Comparison of ENCODE assay signal across 8 cellular contexts in genomic region chr13:85528578-85529215, GRCh38.
DNase-seq lines count a peak whose midpoint lies in the region; TF ChIP-seq lines count a peak whose summit lies in the region.
"Had no signal": no experiment of that assay in that cellular context is flagged by ENCODE, and none has a peak within 500 bp of the region (broad histone marks: within the 10 kb centered on the region; RNA-seq: fewer than 3 reads in every experiment).

No MANE protein-coding gene starts in this region.

- H3K27me3 ChIP-seq in GM23248 (replicated peaks; ENCODE audit: insufficient read depth) = no peaks in the 10 kb centered on the region
- H3K27me3 ChIP-seq in SK-N-SH (ENCODE audit: insufficient read depth) = no peaks in the 10 kb centered on the region
- no peaks in the 10 kb centered on the region for H3K27me3 ChIP-seq in smooth muscle cell (ENCODE audit: low read depth)

- H3K4me2 ChIP-seq in GM23248 (ENCODE audit: unreplicated experiment) (no peak overlapping the region), SK-N-SH (peak overlapping the region; percentile 69), smooth muscle cell (peak overlapping the region; percentile 46)

- H3K4me1 ChIP-seq in GM23248 (ENCODE audit: insufficient read depth) (no peaks in the 10 kb centered on the region), SK-N-SH (ENCODE audit: control insufficient read depth in 1 of 2, insufficient read depth in 2 of 2, low read depth in 1 of 2, low read length in 1 of 2) (peaks cover 0 to 18% of the 10 kb centered on the region in 2 experiments; a peak in 3 of 4 replicates), smooth muscle cell (ENCODE audit: low read depth) (no peaks in the 10 kb centered on the region)

- H3K79me2 ChIP-seq in GM23248 (ENCODE audit: insufficient read depth) (no peaks in the 10 kb centered on the region), SK-N-SH (ENCODE audit: insufficient read depth) (no peaks in the 10 kb centered on the region), smooth muscle cell (ENCODE audit: low read depth) (no peaks in the 10 kb centered on the region)

- no peak overlapping the region for H3K27ac ChIP-seq in GM23248
- H3K27ac ChIP-seq in SK-N-SH (ENCODE audit: low read depth in 2 of 2, low read length in 1 of 2) = peak overlapping the region; percentile 81 to 88; a peak in 3 of 4 replicates
- H3K27ac ChIP-seq in smooth muscle cell (ENCODE audit: low read depth) = peak overlapping the region; percentile 85

- no peaks in the 10 kb centered on the region for H3F3A ChIP-seq in GM23248 (ENCODE audit: insufficient read depth)
- peaks cover 24% of the 10 kb centered on the region for H3F3A ChIP-seq in SK-N-SH (replicated peaks; ENCODE audit: insufficient read depth)
- H3F3A ChIP-seq in smooth muscle cell (ENCODE audit: low read depth) = no peaks in the 10 kb centered on the region

- TF ChIP-seq EP300 in SK-N-SH (IDR thresholded peaks at IDR 0.05; ENCODE audit: borderline replicate concordance in 1 of 2, low read depth in 1 of 2, low read length in 1 of 2) = peak; percentile 73 to 100; a peak in 3 of 4 replicates

- H4K20me1 ChIP-seq in GM23248 (ENCODE audit: insufficient read depth) (no peaks in the 10 kb centered on the region), SK-N-SH (ENCODE audit: insufficient read depth) (no peaks in the 10 kb centered on the region), smooth muscle cell (ENCODE audit: low read depth) (no peaks in the 10 kb centered on the region)

- POLR2A ChIA-PET in SK-N-SH (lab: Yijun Ruan, JAX) = no interaction called here

- no peak overlapping the region for H2AFZ ChIP-seq in GM23248
- H2AFZ ChIP-seq in SK-N-SH (ENCODE audit: low read depth) = peak overlapping the region; percentile 18; the same call in 1 of the 2 replicates
- H2AFZ ChIP-seq in smooth muscle cell (ENCODE audit: low read depth) = peak overlapping the region; percentile 7

- H3K9me3 ChIP-seq in GM23248 (ENCODE audit: low read depth) (no peaks in the 10 kb centered on the region), SK-N-SH (no peaks in the 10 kb centered on the region), smooth muscle cell (replicated peaks; ENCODE audit: low read depth) (no peaks in the 10 kb centered on the region)

- no peaks in the 10 kb centered on the region for H3K36me3 ChIP-seq in GM23248 (ENCODE audit: low read depth)
- H3K36me3 ChIP-seq in SK-N-SH (replicated peaks in 1 of 2; ENCODE audit: control insufficient read depth in 1 of 2, insufficient read depth in 2 of 2, low read length in 1 of 2) = no peaks in the 10 kb centered on the region
- H3K36me3 ChIP-seq in smooth muscle cell (ENCODE audit: low read depth) = no peaks in the 10 kb centered on the region

- CTCF ChIA-PET in SK-N-SH (lab: Yijun Ruan, JAX) = interaction anchor here (0.6 to 2.0 kb wide), 2 partner anchors 10 to 25 kb away, joined by 3 to 5 read pairs; no protein-coding TSS in a partner anchor

- TF ChIP-seq CTCF in SK-N-SH (IDR thresholded peaks at IDR 0.05) (no peak), fibroblast of pulmonary artery (IDR thresholded peaks at IDR 0.05; ENCODE audit: low read length, missing control alignments) (no peak), smooth muscle cell (IDR thresholded peaks at IDR 0.05; ENCODE audit: borderline replicate concordance, insufficient read depth, poor library complexity, severe bottlenecking) (no peak)

- peak; percentile 1 for DNase-seq in GM23248
- DNase-seq in SK-N-SH = no peak
- DNase-seq in fibroblast of pulmonary artery (ENCODE audit: low read depth) = peak; percentile 49
- no peak for DNase-seq in smooth muscle cell (lab: John Stamatoyannopoulos, UW; ENCODE audit: unreplicated experiment)
- no peak for DNase-seq in GOT3 (lab: John Stamatoyannopoulos, UW)
- no peak for DNase-seq in activated effector memory CD4-positive, alpha-beta T cell treated with anti-CD3 and anti-CD28 coated beads, Interleukin-2, amount 50 U/mL, for 16 hours
- no peak for DNase-seq in mucosa of gallbladder (ENCODE audit: low spot score)
- DNase-seq: T-helper 1 cell had no signal

- H3K9me2 ChIP-seq in GM23248 (ENCODE audit: insufficient read depth) (no peaks in the 10 kb centered on the region), SK-N-SH (no peaks in the 10 kb centered on the region)

- WGBS in GM23248 (ENCODE audit: low coverage in 1 of 2, low lambda C conversion rate in 2 of 2, missing lambda C conversion rate in 2 of 2), 2 experiments = 4% methylated on average over 3 of the region's 3 CpGs
- 5% methylated on average over 3 of the region's 3 CpGs for WGBS in SK-N-SH (ENCODE audit: low lambda C conversion rate)
- 50% methylated on average over 3 of the region's 3 CpGs for WGBS in smooth muscle cell (ENCODE audit: low lambda C conversion rate)

- no peak overlapping the region for H3K4me3 ChIP-seq in GM23248
- H3K4me3 ChIP-seq in SK-N-SH (ENCODE audit: low read depth in 2 of 2, low read length in 1 of 2) = peak overlapping the region; percentile 21 to 33; a peak in 3 of 4 replicates
- no peak overlapping the region for H3K4me3 ChIP-seq in fibroblast of pulmonary artery (replicated peaks; ENCODE audit: low read depth, low read length)
- H3K4me3 ChIP-seq in smooth muscle cell = no peak overlapping the region

- H3K9ac ChIP-seq in GM23248 (no peak overlapping the region), SK-N-SH (peak overlapping the region; percentile 46), smooth muscle cell (ENCODE audit: low read depth) (peak overlapping the region; percentile 21)

- TF ChIP-seq RAD21 in SK-N-SH (IDR thresholded peaks at IDR 0.05; ENCODE audit: low read length) = no peak

- in situ Hi-C loops in GM23248 (cut with MboI) = no loop called here

TF ChIP-seq in SK-N-SH, 30 proteins besides CTCF, POLR2A, EP300 and RAD21 (continues in another document):
- TF ChIP-seq SIN3A (IDR thresholded peaks at IDR 0.05; ENCODE audit: borderline replicate concordance, low read depth, low read length) (no peak; the same call in 1 of the 2 replicates), RCOR1 (IDR thresholded peaks at IDR 0.05; ENCODE audit: low read length) (no peak), EZH2phosphoT487 (IDR thresholded peaks at IDR 0.05; ENCODE audit: borderline replicate concordance, low read depth) (no peak), RFX5 (IDR thresholded peaks at IDR 0.05; ENCODE audit: low read length) (no peak), YY1 (IDR thresholded peaks at IDR 0.05; ENCODE audit: low read depth) (no peak), CHD2 (IDR thresholded peaks at IDR 0.05; ENCODE audit: low read length, partially characterized antibody) (no peak), POLR2AphosphoS5 (IDR thresholded peaks at IDR 0.05; ENCODE audit: low read depth, low read length) (peak; percentile 82; the same call in 1 of the 2 replicates), TCF12 (IDR thresholded peaks at IDR 0.05) (peak; percentile 99), ELF1 (IDR thresholded peaks at IDR 0.05) (peak; percentile 51), FOXJ3 (CRISPR knock-in tag; IDR thresholded peaks at IDR 0.05) (no peak), JUND (IDR thresholded peaks at IDR 0.05) (peak; percentile 99), NRF1 (IDR thresholded peaks at IDR 0.05; ENCODE audit: low read depth, low read length) (no peak), NFIC (IDR thresholded peaks at IDR 0.05; ENCODE audit: borderline replicate concordance) (peak; percentile 96), MEF2A (IDR thresholded peaks at IDR 0.05; ENCODE audit: borderline replicate concordance, low read depth) (peak; percentile 95), GATA2 (CRISPR knock-in tag; IDR thresholded peaks at IDR 0.05) (no peak), USF1 (IDR thresholded peaks at IDR 0.05; ENCODE audit: borderline replicate concordance, low read depth) (no peak), MXI1 (IDR thresholded peaks at IDR 0.05; ENCODE audit: low read depth, low read length) (no peak)
- TF ChIP-seq, protein P1, sequence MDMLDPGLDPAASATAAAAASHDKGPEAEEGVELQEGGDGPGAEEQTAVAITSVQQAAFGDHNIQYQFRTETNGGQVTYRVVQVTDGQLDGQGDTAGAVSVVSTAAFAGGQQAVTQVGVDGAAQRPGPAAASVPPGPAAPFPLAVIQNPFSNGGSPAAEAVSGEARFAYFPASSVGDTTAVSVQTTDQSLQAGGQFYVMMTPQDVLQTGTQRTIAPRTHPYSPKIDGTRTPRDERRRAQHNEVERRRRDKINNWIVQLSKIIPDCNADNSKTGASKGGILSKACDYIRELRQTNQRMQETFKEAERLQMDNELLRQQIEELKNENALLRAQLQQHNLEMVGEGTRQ (IDR thresholded peaks at IDR 0.05; ENCODE audit: borderline replicate concordance, low read depth, low read length) = no peak
- TF ChIP-seq, protein P2, sequence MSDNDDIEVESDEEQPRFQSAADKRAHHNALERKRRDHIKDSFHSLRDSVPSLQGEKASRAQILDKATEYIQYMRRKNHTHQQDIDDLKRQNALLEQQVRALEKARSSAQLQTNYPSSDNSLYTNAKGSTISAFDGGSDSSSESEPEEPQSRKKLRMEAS (IDR thresholded peaks at IDR 0.05; ENCODE audit: low read depth) = peak; percentile 58; the same call in 1 of the 2 replicates

Comparison
In these comparisons a context has a peak if more than half of its experiments do, and no peak if none do; other contexts are left out.
1. DNase-seq: peak in GM23248 (single experiment) and fibroblast of pulmonary artery (single experiment); none in SK-N-SH (single experiment), smooth muscle cell (single experiment), GOT3 (single experiment), activated effector memory CD4-positive, alpha-beta T cell treated with anti-CD3 and anti-CD28 coated beads, Interleukin-2, amount 50 U/mL, for 16 hours (single experiment) and mucosa of gallbladder (single experiment).
2. H3K4me3 ChIP-seq: peak in SK-N-SH (2 of 2); none in GM23248 (single experiment), fibroblast of pulmonary artery (single experiment) and smooth muscle cell (single experiment).